In genomic region chr11:124875401-124875800, GRCh38 we compare ENCODE assay signal across 9 cellular contexts. TPM values are rescaled to one million over a fixed set of nuclear protein-coding genes. Genes with fewer than 3 reads are reported as not detected.
DNase-seq lines count a peak whose midpoint lies in the region; ATAC-seq and TF ChIP-seq lines count a peak whose summit lies in the region.
"Had no signal": no experiment of that assay in that cellular context is flagged by ENCODE, and none has a peak within 500 bp of the region (broad histone marks: within the 10 kb centered on the region; RNA-seq: fewer than 3 reads in every experiment).

No MANE protein-coding gene starts in this region.

- H3K27ac Mint-ChIP-seq in HFFc6 (no peak overlapping the region), MCF 10A (ENCODE audit: low read depth, unreplicated experiment) (no peak overlapping the region), naive B cell (peak overlapping the region in 2 of 6 donors; percentile 30 to 42)

- DNase-seq in AG04450 (ENCODE audit: low read depth, low spot score) (no peak), HFFc6 (no peak), MCF 10A (ENCODE audit: unreplicated experiment) (no peak), naive B cell (no peak), omental fat pad (ENCODE audit: low spot score) (no peak), C1 segment of cervical spinal cord (lab: John Stamatoyannopoulos, UW) (no peak)
- DNase-seq: activated CD8-positive, alpha-beta memory T cell treated with anti-CD3 and anti-CD28 coated beads for 24 hours had no signal

- ATAC-seq in naive B cell (ENCODE audit: low read depth in 2 of 2) (no peak), omental fat pad (ENCODE audit: low FRiP score) (no peak), GM18511 (IDR thresholded peaks at IDR 0.05; ENCODE audit: unreplicated experiment) (no peak), GM21619 (IDR thresholded peaks at IDR 0.05; ENCODE audit: unreplicated experiment) (no peak)

- H3K27me3 Mint-ChIP-seq in HFFc6 (ENCODE audit: insufficient read depth) (peaks cover 31% of the 10 kb centered on the region), MCF 10A (ENCODE audit: insufficient read depth, unreplicated experiment) (peaks cover 27% of the 10 kb centered on the region), naive B cell (peaks cover 58 to 91% (median 86%) of the 10 kb centered on the region in 3 donors)

- H3K36me3 Mint-ChIP-seq in HFFc6 (ENCODE audit: low read depth), result no peaks in the 10 kb centered on the region
- H3K36me3 Mint-ChIP-seq in MCF 10A (ENCODE audit: insufficient read depth, unreplicated experiment), result no peaks in the 10 kb centered on the region
- peaks cover 0 to 15% of the 10 kb centered on the region in 2 donors for H3K36me3 Mint-ChIP-seq in naive B cell

- BruUV-seq in MCF 10A (replicated peaks; lab: Mats Ljungman, UMichigan), result no TSS peak

- intact Hi-C loops in MCF 10A (cut with micrococcal nuclease), result no loop called here

- POLR2A ChIA-PET in AG04450 (lab: Yijun Ruan, JAX), result interaction anchor here (1.3 to 1.6 kb wide), 3 partner anchors 23 to 45 kb away, joined by 8 to 18 read pairs (median 14); partner anchors contain the start of gene ROBO4
- POLR2A ChIA-PET in MCF 10A (lab: Yijun Ruan, JAX), result interaction anchor here (0.8 to 1.4 kb wide), 5 partner anchors 28 to 717 kb away, joined by 3 to 36 read pairs (median 3); partner anchors contain the start of gene CCDC15

- peak overlapping the region; percentile 73 for H3K4me3 ChIP-seq in AG04450 (ENCODE audit: low read depth, low read length)

- no peaks in the 10 kb centered on the region for H3K9me3 Mint-ChIP-seq in HFFc6
- no peaks in the 10 kb centered on the region for H3K9me3 Mint-ChIP-seq in MCF 10A (ENCODE audit: unreplicated experiment)
- H3K9me3 Mint-ChIP-seq in naive B cell, result peaks cover 0 to 2% (median 0%) of the 10 kb centered on the region in 7 donors

- H3K4me1 Mint-ChIP-seq in HFFc6 (ENCODE audit: low read depth), result peaks cover 7% of the 10 kb centered on the region
- peaks cover 23% of the 10 kb centered on the region for H3K4me1 Mint-ChIP-seq in MCF 10A (ENCODE audit: insufficient read depth, unreplicated experiment)
- H3K4me1 Mint-ChIP-seq in naive B cell, result peaks cover 16 to 24% (median 23%) of the 10 kb centered on the region in 3 donors

- H3K9me3 ChIP-seq in AG04450 (ENCODE audit: control insufficient read depth, insufficient read depth, low read length), result no peaks in the 10 kb centered on the region; the same call in 1 of the 2 replicates

- no peak overlapping the region for H3K27ac ChIP-seq in AG04450 (ENCODE audit: low read depth, low read length)

- H3K4me3 Mint-ChIP-seq in HFFc6 (peak overlapping the region; percentile 89), MCF 10A (ENCODE audit: unreplicated experiment) (peak overlapping the region; percentile 96), naive B cell (peak overlapping the region; percentile 19 to 88 (median 74))

- CTCF ChIA-PET in AG04450 (lab: Charles Lee), result interaction anchor here (0.5 to 1.8 kb wide), 29 partner anchors 9 to 578 kb away, joined by 3 to 43 read pairs (median 8); partner anchors contain the start of genes CCDC15, HEPACAM, HEPN1 and ROBO4
- CTCF ChIA-PET in MCF 10A (lab: Yijun Ruan, JAX), result interaction anchor here (0.6 to 2.1 kb wide), 10 partner anchors 9 to 1286 kb away, joined by 3 to 20 read pairs (median 6); partner anchors contain the start of genes CCDC15, ROBO3 and ROBO4

- TF ChIP-seq CTCF in AG04450 (IDR thresholded peaks at IDR 0.05; ENCODE audit: low read depth, low read length), result no peak
- no peak for TF ChIP-seq CTCF in HFFc6 (IDR thresholded peaks at IDR 0.05)
- TF ChIP-seq CTCF in MCF 10A (IDR thresholded peaks at IDR 0.05; ENCODE audit: unreplicated experiment), result no peak
- no peak for TF ChIP-seq CTCF in omental fat pad (IDR thresholded peaks at IDR 0.05)

- peaks cover 29% of the 10 kb centered on the region for H3K27me3 ChIP-seq in AG04450 (ENCODE audit: control insufficient read depth, insufficient read depth, low read length)

RNA-seq across cellular contexts. Expression of gene ROBO3, which starts 10.2 kb away (rescaled TPM):
- polyA plus RNA-seq in AG04450 (2011; rRNA removed) (28.9 and 38.7 TPM in 2 replicates), naive B cell (ENCODE audit: low read depth in 6 of 6) (1 to 10 TPM in 1 of 6 donors, under 1 TPM in 3, not detected in 2; 0.21 to 2.0 (median 0.69) TPM)
- 14.9 and 22.3 TPM in 2 replicates for polyA minus RNA-seq in AG04450 (2011; rRNA and poly(A)+ RNA removed)
- 1 to 10 TPM; 1.9 to 3.3 (median 2.6) TPM for total RNA-seq in HFFc6 (2021; fragmentation: NEBNext Ultra II Directional; extraction: Animal tissue kit (Norgen Biotek cat#: 25700))
- total RNA-seq in MCF 10A (2022) (104 and 117 TPM in 2 replicates), omental fat pad (10 to 100 TPM; 24.5 to 71.5 (median 27.9) TPM)

RNA-seq across cellular contexts. Expression of gene ROBO4, which starts 22.3 kb away (rescaled TPM):
- polyA plus RNA-seq in AG04450 (2011; rRNA removed) (0.30 and 0.40 TPM in 2 replicates), naive B cell (ENCODE audit: low read depth in 6 of 6) (not detected)
- polyA minus RNA-seq in AG04450 (2011; rRNA and poly(A)+ RNA removed), result 0.78 and 0.92 TPM in 2 replicates
- total RNA-seq in HFFc6 (2021; fragmentation: NEBNext Ultra II Directional; extraction: Animal tissue kit (Norgen Biotek cat#: 25700)), result under 1 TPM; 0.46 to 0.63 (median 0.56) TPM
- total RNA-seq in MCF 10A (2022) (10.6 and 14.2 TPM in 2 replicates), omental fat pad (100 to 1,000 TPM in 1 of 4 donors, 10 to 100 TPM in 3; 31.7 to 152 (median 75.2) TPM)

RNA-seq across cellular contexts. Expression of gene HEPN1, which starts 43.6 kb away (rescaled TPM):
- polyA plus RNA-seq in AG04450 (2011; rRNA removed) (0.06 TPM in 1 of 2 replicates, not detected in the other), naive B cell (ENCODE audit: low read depth in 6 of 6) (not detected)
- 0.23 and 0.52 TPM in 2 replicates for polyA minus RNA-seq in AG04450 (2011; rRNA and poly(A)+ RNA removed)
- total RNA-seq in HFFc6 (2021; fragmentation: NEBNext Ultra II Directional; extraction: Animal tissue kit (Norgen Biotek cat#: 25700)), result not detected
- total RNA-seq in MCF 10A (2022) (not detected in 2 replicates), omental fat pad (under 1 TPM in 1 of 4 donors, not detected in 3; 0.56 TPM)

Comparison
In these comparisons a context has a peak if more than half of its experiments do, and no peak if none do; other contexts are left out.
1. RNA of gene ROBO3, which starts 10.2 kb away (total RNA-seq): 104 to 117 TPM in MCF 10A and 24.5 to 71.5 TPM in omental fat pad; 1.9 to 3.3 TPM in HFFc6; every median in the first group is over 4 times any median in the second.
2. Peak in every context shown above with its lines, with median percentiles within 50 percentile points of each other: H3K4me3 Mint-ChIP-seq.